1 cellular context compared by ENCODE assay signal in genomic region chr7:139118234-139118802, GRCh38.
TF ChIP-seq lines count a peak whose summit lies in the region.

No MANE protein-coding gene starts in this region.

TF ChIP-seq in K562, 482 proteins besides CTCF, POLR2A, EP300 and RAD21 (continued from another document and continues in another):
- no peak for TF ChIP-seq CHD7 (IDR thresholded peaks at IDR 0.05; ENCODE audit: low read depth, low read length)
- no peak for TF ChIP-seq CTCFL (IDR thresholded peaks at IDR 0.05; ENCODE audit: borderline replicate concordance, insufficient read depth, low read depth, low read length, poor library complexity, severe bottlenecking)
- TF ChIP-seq GTF2E2 (tag; IDR thresholded peaks at IDR 0.05), result no peak; the same call in 1 of the 2 replicates
- no peak for TF ChIP-seq CEBPZ (IDR thresholded peaks at IDR 0.05; ENCODE audit: borderline replicate concordance, low read depth, low read length)
- TF ChIP-seq TOE1 (IDR thresholded peaks at IDR 0.05; ENCODE audit: borderline replicate concordance), result 0 out of 2 replicates have a peak, but pooled peaks have one; percentile 12
- no peak for TF ChIP-seq TOE1 (CRISPR knock-in tag; IDR thresholded peaks at IDR 0.05; ENCODE audit: borderline replicate concordance, low read depth)
- no peak for TF ChIP-seq MGA (IDR thresholded peaks at IDR 0.05)
- TF ChIP-seq NUFIP1 (IDR thresholded peaks at IDR 0.05; ENCODE audit: partially characterized antibody), result no peak
- no peak for TF ChIP-seq PHB (CRISPR knock-in tag; IDR thresholded peaks at IDR 0.05)
- no peak for TF ChIP-seq ZSCAN29 (IDR thresholded peaks at IDR 0.05)
- TF ChIP-seq ZNF197 (CRISPR knock-in tag; IDR thresholded peaks at IDR 0.05; ENCODE audit: low read depth), result no peak
- peak; percentile 76 to 85; a peak in 3 of 4 replicates for TF ChIP-seq FOXK2 (conservative IDR thresholded peaks at IDR 0.05 in 1 of 2, IDR thresholded peaks at IDR 0.05 in 1 of 2; ENCODE audit: low read depth in 2 of 2)
- TF ChIP-seq U2AF1 (optimal IDR thresholded peaks at IDR 0.05; ENCODE audit: low read depth, low read length), result no peak
- no peak for TF ChIP-seq RBBP5 (IDR thresholded peaks at IDR 0.05; ENCODE audit: borderline replicate concordance, insufficient read depth, low read length, poor library complexity, severe bottlenecking)
- no peak for TF ChIP-seq BHLHE40 (IDR thresholded peaks at IDR 0.05; ENCODE audit: low read length)
- TF ChIP-seq CBFA2T3 (IDR thresholded peaks at IDR 0.05), result peak; percentile 94
- TF ChIP-seq BRF1 (IDR thresholded peaks at IDR 0.05; ENCODE audit: borderline replicate concordance, extremely low read depth, insufficient read length), result no peak
- no peak for TF ChIP-seq ZNF436 (CRISPR knock-in tag; IDR thresholded peaks at IDR 0.05)
- TF ChIP-seq ZNF143 (CRISPR knock-in tag; IDR thresholded peaks at IDR 0.05), result no peak
